In genomic region chrX:120299928-120300327, GRCh38 we compare ENCODE assay signal across 2 cellular contexts.
TF ChIP-seq lines count a peak whose summit lies in the region.

No MANE protein-coding gene starts in this region.

TF ChIP-seq in HCT116, 20 proteins besides CTCF, POLR2A, EP300 and RAD21 (continued from another document):
- TF ChIP-seq REST (IDR thresholded peaks at IDR 0.05; ENCODE audit: low read depth), result no peak
- no peak for TF ChIP-seq EZH2phosphoT487 (IDR thresholded peaks at IDR 0.05; ENCODE audit: borderline replicate concordance)
- TF ChIP-seq TCF7L2 (IDR thresholded peaks at IDR 0.05; ENCODE audit: borderline replicate concordance, extremely low read depth, insufficient read depth, insufficient read length), result no peak
- no peak for TF ChIP-seq ZFX (IDR thresholded peaks at IDR 0.05)
- no peak for TF ChIP-seq SRF (IDR thresholded peaks at IDR 0.05; ENCODE audit: low read depth)
- no peak for TF ChIP-seq SP1 (IDR thresholded peaks at IDR 0.05; ENCODE audit: low read depth)
- TF ChIP-seq CEBPB (IDR thresholded peaks at IDR 0.05; ENCODE audit: low read depth), result no peak
- no peak for TF ChIP-seq ZBTB33 (IDR thresholded peaks at IDR 0.05; ENCODE audit: extremely low read depth, insufficient replicate concordance, low read length)
- TF ChIP-seq SIN3A (IDR thresholded peaks at IDR 0.05; ENCODE audit: low read depth), result no peak
- no peak for TF ChIP-seq EZH2 (IDR thresholded peaks at IDR 0.05)
- no peak for TF ChIP-seq ZNF274 (IDR thresholded peaks at IDR 0.05; ENCODE audit: low read depth, low read length)
- no peak for TF ChIP-seq FOSL1 (IDR thresholded peaks at IDR 0.05; ENCODE audit: low read depth)
- no peak for TF ChIP-seq POLR2AphosphoS5 (IDR thresholded peaks at IDR 0.05; ENCODE audit: low read depth, low read length)
- no peak for TF ChIP-seq EGR1 (IDR thresholded peaks at IDR 0.05; ENCODE audit: low read depth)

TF ChIP-seq in liver, 16 proteins besides CTCF, POLR2A, EP300 and RAD21 (continued from another document):
- no peak for TF ChIP-seq MAX (IDR thresholded peaks at IDR 0.05)
TF ChIP-seq in liver: peak in this region for 0.
